ENCODE assay signal across 8 cellular contexts in genomic region chr21:34807146-34807880, GRCh38.
DNase-seq lines count a peak whose midpoint lies in the region; ATAC-seq and TF ChIP-seq lines count a peak whose summit lies in the region.

No MANE protein-coding gene starts in this region.

- peak overlapping the region; percentile 89 for H3K27ac Mint-ChIP-seq in activated CD4-positive, alpha-beta memory T cell treated with anti-CD3 and anti-CD28 coated beads for 36 hours

- peak overlapping the region; percentile 57 for H3K4me3 Mint-ChIP-seq in activated CD4-positive, alpha-beta memory T cell treated with anti-CD3 and anti-CD28 coated beads for 36 hours

- intact Hi-C loops in activated CD4-positive, alpha-beta memory T cell treated with anti-CD3 and anti-CD28 coated beads for 36 hours (cut with micrococcal nuclease): loop anchor here (1.0 to 5.0 kb wide), 6 partner anchors 39 to 595 kb away; no protein-coding TSS in a partner anchor

- peaks cover 59% of the 10 kb centered on the region for H3K36me3 Mint-ChIP-seq in activated CD4-positive, alpha-beta memory T cell treated with anti-CD3 and anti-CD28 coated beads for 36 hours

- ATAC-seq in HG03108 (IDR thresholded peaks at IDR 0.05; ENCODE audit: unreplicated experiment) (no peak), HG02852 (IDR thresholded peaks at IDR 0.05; ENCODE audit: unreplicated experiment) (no peak)

- no peak for TF ChIP-seq CTCF in GM12864 (IDR thresholded peaks at IDR 0.05; ENCODE audit: low read depth, low read length, missing control alignments)

- POLR2A ChIA-PET in activated CD4-positive, alpha-beta memory T cell treated with anti-CD3 and anti-CD28 coated beads for 36 hours (lab: Charles Lee): interaction anchor here (0.7 to 2.4 kb wide), 8 partner anchors 38 to 333 kb away, joined by 3 to 10 read pairs (median 3); no protein-coding TSS in a partner anchor

- H3K4me1 Mint-ChIP-seq in activated CD4-positive, alpha-beta memory T cell treated with anti-CD3 and anti-CD28 coated beads for 36 hours (ENCODE audit: low read depth): peaks cover 89% of the 10 kb centered on the region

- H3K27me3 Mint-ChIP-seq in activated CD4-positive, alpha-beta memory T cell treated with anti-CD3 and anti-CD28 coated beads for 36 hours: no peaks in the 10 kb centered on the region

- CTCF ChIA-PET in activated CD4-positive, alpha-beta memory T cell treated with anti-CD3 and anti-CD28 coated beads for 36 hours (lab: Charles Lee): interaction anchor here (0.6 to 1.4 kb wide), 6 partner anchors 61 to 593 kb away, joined by 3 to 7 read pairs (median 3); no protein-coding TSS in a partner anchor

- H3K9me3 Mint-ChIP-seq in activated CD4-positive, alpha-beta memory T cell treated with anti-CD3 and anti-CD28 coated beads for 36 hours: no peaks in the 10 kb centered on the region

- DNase-seq in GM12864 (ENCODE audit: low read depth) (peak; percentile 19), HS-27A (ENCODE audit: low read depth) (peak; percentile 89), epithelial cell of prostate (ENCODE audit: low read depth, low spot score) (peak; percentile 93), NCI-H2081 (lab: John Stamatoyannopoulos, UW) (no peak)
- peak; percentile 85 for DNase-seq in activated CD4-positive, alpha-beta memory T cell treated with anti-CD3 and anti-CD28 coated beads for 36 hours
- peak; percentile 49 for DNase-seq in stimulated activated CD4-positive, alpha-beta T cell treated with anti-CD3 and anti-CD28 coated beads, Interleukin-12 subunit alpha, Interleukin-12 subunit beta, amount 100 ng/mL, for 4 hours

- H3K27ac ChIP-seq in epithelial cell of prostate: peak overlapping the region; percentile 100

- no peak overlapping the region for H3K4me3 ChIP-seq in GM12864 (ENCODE audit: low read depth, low read length)

Comparison
In these comparisons a context has a peak if more than half of its experiments do, and no peak if none do; other contexts are left out.
1. DNase-seq: peak in GM12864 (single experiment), HS-27A (single experiment), activated CD4-positive, alpha-beta memory T cell treated with anti-CD3 and anti-CD28 coated beads for 36 hours (single experiment), epithelial cell of prostate (single experiment) and stimulated activated CD4-positive, alpha-beta T cell treated with anti-CD3 and anti-CD28 coated beads, Interleukin-12 subunit alpha, Interleukin-12 subunit beta, amount 100 ng/mL, for 4 hours (single experiment); none in NCI-H2081 (0 of 2).